In the genomic region with DNA sequence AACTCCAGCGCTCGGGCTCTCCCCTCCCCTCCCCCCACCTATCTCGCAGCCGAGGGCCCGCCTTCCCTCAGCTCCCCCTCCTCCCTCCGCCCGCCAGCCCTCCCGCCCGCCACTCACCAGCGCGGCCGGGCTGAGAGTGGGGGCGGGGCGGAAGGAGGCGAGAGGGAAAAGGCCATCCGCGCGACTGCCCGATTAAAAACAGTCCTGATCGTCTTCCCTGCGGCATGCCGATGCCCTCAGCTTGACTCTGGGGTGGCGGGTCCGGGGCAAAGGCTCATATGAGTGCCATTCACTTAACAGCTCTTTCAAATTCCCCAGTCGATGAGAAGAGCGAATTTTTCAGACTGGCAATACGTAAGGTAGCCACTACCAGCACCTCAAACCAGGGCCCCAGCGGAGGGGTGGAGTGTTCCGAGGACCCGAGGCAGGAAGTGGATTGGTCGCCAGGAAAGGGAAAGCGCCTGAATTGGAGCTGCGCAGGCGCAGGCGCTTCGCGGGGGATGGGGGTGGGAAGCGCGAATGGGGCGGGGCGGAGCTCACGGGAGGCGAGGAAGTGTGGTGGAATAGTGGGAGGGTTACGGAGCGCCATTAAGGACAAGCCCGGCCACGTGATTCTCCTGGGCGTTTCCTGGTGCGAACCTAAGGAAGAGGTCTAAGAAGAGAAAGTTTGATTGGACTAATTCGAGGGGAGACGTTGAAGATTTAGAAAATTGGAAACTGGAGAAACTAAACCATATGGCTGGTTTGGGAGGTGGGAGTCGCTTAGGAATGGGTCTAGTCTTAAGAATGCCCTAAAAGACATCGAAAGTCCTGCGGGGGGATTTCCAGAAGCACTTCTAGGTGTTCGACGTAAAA, we compare ENCODE assay signal across 8 cellular contexts.
DNase-seq lines count a peak whose midpoint lies in the region; ATAC-seq lines count a peak whose summit lies in the region.

A gene with protein sequence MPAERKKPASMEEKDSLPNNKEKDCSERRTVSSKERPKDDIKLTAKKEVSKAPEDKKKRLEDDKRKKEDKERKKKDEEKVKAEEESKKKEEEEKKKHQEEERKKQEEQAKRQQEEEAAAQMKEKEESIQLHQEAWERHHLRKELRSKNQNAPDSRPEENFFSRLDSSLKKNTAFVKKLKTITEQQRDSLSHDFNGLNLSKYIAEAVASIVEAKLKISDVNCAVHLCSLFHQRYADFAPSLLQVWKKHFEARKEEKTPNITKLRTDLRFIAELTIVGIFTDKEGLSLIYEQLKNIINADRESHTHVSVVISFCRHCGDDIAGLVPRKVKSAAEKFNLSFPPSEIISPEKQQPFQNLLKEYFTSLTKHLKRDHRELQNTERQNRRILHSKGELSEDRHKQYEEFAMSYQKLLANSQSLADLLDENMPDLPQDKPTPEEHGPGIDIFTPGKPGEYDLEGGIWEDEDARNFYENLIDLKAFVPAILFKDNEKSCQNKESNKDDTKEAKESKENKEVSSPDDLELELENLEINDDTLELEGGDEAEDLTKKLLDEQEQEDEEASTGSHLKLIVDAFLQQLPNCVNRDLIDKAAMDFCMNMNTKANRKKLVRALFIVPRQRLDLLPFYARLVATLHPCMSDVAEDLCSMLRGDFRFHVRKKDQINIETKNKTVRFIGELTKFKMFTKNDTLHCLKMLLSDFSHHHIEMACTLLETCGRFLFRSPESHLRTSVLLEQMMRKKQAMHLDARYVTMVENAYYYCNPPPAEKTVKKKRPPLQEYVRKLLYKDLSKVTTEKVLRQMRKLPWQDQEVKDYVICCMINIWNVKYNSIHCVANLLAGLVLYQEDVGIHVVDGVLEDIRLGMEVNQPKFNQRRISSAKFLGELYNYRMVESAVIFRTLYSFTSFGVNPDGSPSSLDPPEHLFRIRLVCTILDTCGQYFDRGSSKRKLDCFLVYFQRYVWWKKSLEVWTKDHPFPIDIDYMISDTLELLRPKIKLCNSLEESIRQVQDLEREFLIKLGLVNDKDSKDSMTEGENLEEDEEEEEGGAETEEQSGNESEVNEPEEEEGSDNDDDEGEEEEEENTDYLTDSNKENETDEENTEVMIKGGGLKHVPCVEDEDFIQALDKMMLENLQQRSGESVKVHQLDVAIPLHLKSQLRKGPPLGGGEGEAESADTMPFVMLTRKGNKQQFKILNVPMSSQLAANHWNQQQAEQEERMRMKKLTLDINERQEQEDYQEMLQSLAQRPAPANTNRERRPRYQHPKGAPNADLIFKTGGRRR (minus strand): TSS at position 13 of the 855 bp plus-strand sequence. CDS start 7,386 bp downstream, outside the sequence.

- peak; percentile 56 for ATAC-seq in HG03439 (IDR thresholded peaks at IDR 0.05; ENCODE audit: unreplicated experiment)

- peak; percentile 100 for DNase-seq in AG20443 (ENCODE audit: low spot score)
- DNase-seq in GM19238 (ENCODE audit: insufficient read length, low spot score): peak; percentile 85
- peak; percentile 94 for DNase-seq in NCI-H510A treated with DMSO at 0.1 percent for 48 hours (lab: John Stamatoyannopoulos, UW)
- DNase-seq in activated CD4-positive, alpha-beta T cell treated with anti-CD3 and anti-CD28 coated beads for 1 hour: peak; percentile 95
- peak; percentile 72 to 83 for DNase-seq in cerebellar nuclear complex (lab: John Stamatoyannopoulos, UW)
- peak; percentile 99 for DNase-seq in islet precursor cell
- peak; percentile 99 for DNase-seq in stimulated activated CD4-positive, alpha-beta T cell treated with anti-CD3 and anti-CD28 coated beads, Interleukin-12 subunit alpha, Interleukin-12 subunit beta, amount 100 ng/mL, for 4 hours

Comparison
In these comparisons a context has a peak if more than half of its experiments do, and no peak if none do; other contexts are left out.
1. Peak in every context shown above with its lines: DNase-seq and ATAC-seq.